In genomic region chr11:12071574-12071973, GRCh38 we compare ENCODE assay signal across 21 cellular contexts. TPM values are rescaled to one million over a fixed set of nuclear protein-coding genes. Genes with fewer than 3 reads are reported as not detected.
DNase-seq lines count a peak whose midpoint lies in the region; ATAC-seq and TF ChIP-seq lines count a peak whose summit lies in the region.
"Had no signal": no experiment of that assay in that cellular context is flagged by ENCODE, and none has a peak within 500 bp of the region (broad histone marks: within the 10 kb centered on the region; RNA-seq: fewer than 3 reads in every experiment).

No MANE protein-coding gene starts in this region.

- H4K91ac ChIP-seq in trophoblast cell (ENCODE audit: low read depth, low read length), result no peak overlapping the region

- H3K18ac ChIP-seq in trophoblast cell (ENCODE audit: low read length), result no peak overlapping the region

- DNase-seq in DMS53 (lab: John Stamatoyannopoulos, UW), result peak; percentile 37
- DNase-seq in DMS53 treated with DMSO at 0.1 percent for 48 hours (lab: John Stamatoyannopoulos, UW; ENCODE audit: unreplicated experiment), result no peak
- no peak for DNase-seq in hepatocyte (ENCODE audit: low spot score)
- DNase-seq in trophoblast cell, result peak; percentile 41 to 84
- DNase-seq in left ventricle myocardium superior, result no peak
- DNase-seq in HPDE6-E6E7 (ENCODE audit: extremely low spot score), result no peak
- DNase-seq: CD8-positive, alpha-beta memory T cell; DMS79; H7; KBM-7; NCI-H1092 treated with DMSO at 0.1 percent for 48 hours; NCI-H146; NCI-H2029 treated with DMSO at 0.1 percent for 48 hours; NCI-H226; NCI-H524; NCI-H774; NK-92 treated with Interleukin-12 subunit alpha and Interleukin-12 subunit beta, amount 100 ng/mL, for 24 hours had no signal

- ATAC-seq in HG03135 (IDR thresholded peaks at IDR 0.05; ENCODE audit: unreplicated experiment) (no peak), HG02798 (IDR thresholded peaks at IDR 0.05; ENCODE audit: poor library complexity, unreplicated experiment) (no peak), left ventricle myocardium superior (no peak)
- ATAC-seq: Right ventricle myocardium inferior had no signal

- TF ChIP-seq CTCF in hepatocyte (IDR thresholded peaks at IDR 0.05; ENCODE audit: poor library complexity), result no peak

- H3K79me1 ChIP-seq in trophoblast cell (ENCODE audit: low read length), result peaks cover 5% of the 10 kb centered on the region

- H2BK5ac ChIP-seq in trophoblast cell (ENCODE audit: low read depth, low read length, poor library complexity), result no peak overlapping the region

- H2BK12ac ChIP-seq in trophoblast cell (ENCODE audit: low read length), result no peak overlapping the region

- no peaks in the 10 kb centered on the region for H3K9me3 ChIP-seq in hepatocyte (ENCODE audit: low read depth)
- no peaks in the 10 kb centered on the region for H3K9me3 ChIP-seq in trophoblast cell (ENCODE audit: insufficient read depth, low read depth, low read length)

- no peak overlapping the region for H3K9ac ChIP-seq in trophoblast cell (ENCODE audit: low read length)

- no peak overlapping the region for H3K23ac ChIP-seq in trophoblast cell (ENCODE audit: low read length)

- no peak overlapping the region for H2BK120ac ChIP-seq in trophoblast cell (ENCODE audit: insufficient read depth, low read length, poor library complexity)

- H3K4me3 ChIP-seq in hepatocyte (no peak overlapping the region), trophoblast cell (ENCODE audit: low read depth, low read length) (no peak overlapping the region)

- H3K27ac ChIP-seq in hepatocyte (peak overlapping the region; percentile 28), trophoblast cell (ENCODE audit: low read depth, low read length) (no peak overlapping the region)
- H3K27ac ChIP-seq: 22Rv1 had no signal

- H3K14ac ChIP-seq in trophoblast cell (ENCODE audit: low read length), result no peak overlapping the region

- intact Hi-C loops in left ventricle myocardium superior (cut with micrococcal nuclease), result no loop called here

- H3K79me2 ChIP-seq in hepatocyte, result no peaks in the 10 kb centered on the region
- no peaks in the 10 kb centered on the region for H3K79me2 ChIP-seq in trophoblast cell (ENCODE audit: control insufficient read depth, insufficient read depth, low read length, poor library complexity)

- H3K27me3 ChIP-seq in hepatocyte (no peaks in the 10 kb centered on the region), trophoblast cell (ENCODE audit: insufficient read depth, low read length) (no peaks in the 10 kb centered on the region)

- no peak overlapping the region for H4K8ac ChIP-seq in trophoblast cell (ENCODE audit: low read depth, low read length)

- H3K4me2 ChIP-seq in hepatocyte (no peak overlapping the region), trophoblast cell (ENCODE audit: low read length) (no peak overlapping the region)

- no peaks in the 10 kb centered on the region for H4K20me1 ChIP-seq in hepatocyte (ENCODE audit: insufficient read depth, poor library complexity, severe bottlenecking)

- peaks cover 17% of the 10 kb centered on the region for H3K4me1 ChIP-seq in hepatocyte (ENCODE audit: insufficient read depth)
- H3K4me1 ChIP-seq in trophoblast cell (ENCODE audit: control insufficient read depth in 1 of 2, insufficient read depth in 2 of 2, low read length in 2 of 2), result peaks cover 10 to 13% of the 10 kb centered on the region in 2 experiments

- H3K4ac ChIP-seq in trophoblast cell (ENCODE audit: low read depth, low read length), result no peak overlapping the region

- H3K36me3 ChIP-seq in hepatocyte (replicated peaks; ENCODE audit: insufficient read depth, low read depth) (no peaks in the 10 kb centered on the region), trophoblast cell (ENCODE audit: control insufficient read depth in 1 of 2, insufficient read depth in 2 of 2, low read length in 2 of 2) (no peaks in the 10 kb centered on the region)

- WGBS in hepatocyte (ENCODE audit: low lambda C conversion rate, missing lambda C conversion rate), result 61% methylated on average over 3 of the region's 3 CpGs
- no CpG with 5 or more reads among the region's 3 CpGs for WGBS in trophoblast cell (ENCODE audit: extremely low coverage, insufficient coverage, insufficient read length)

- no peaks in the 10 kb centered on the region for H3K9me2 ChIP-seq in hepatocyte (replicated peaks; ENCODE audit: insufficient read depth)

- H2AFZ ChIP-seq in hepatocyte (no peak overlapping the region), trophoblast cell (ENCODE audit: insufficient read depth, low read length, poor library complexity) (no peak overlapping the region)

- H2AK5ac ChIP-seq in trophoblast cell (ENCODE audit: low read length), result no peak overlapping the region

- H4K12ac ChIP-seq in trophoblast cell (ENCODE audit: low read depth, low read length), result no peak overlapping the region

RNA-seq across cellular contexts. Expression of gene MICAL2, which starts 38.8 kb away (rescaled TPM):
- 55.6 and 56.0 TPM in 2 replicates for total RNA-seq in hepatocyte
- 36.8 and 55.8 TPM in 2 replicates for polyA plus RNA-seq in hepatocyte
- 24.5 and 30.8 TPM in 2 replicates for polyA plus RNA-seq in trophoblast cell (2013)
- total RNA-seq in left ventricle myocardium superior, result 57.1 TPM

Comparison
In these comparisons a context has a peak if more than half of its experiments do, and no peak if none do; other contexts are left out.
1. DNase-seq: peak in DMS53 (single experiment) and trophoblast cell (2 of 2); none in DMS53 treated with DMSO at 0.1 percent for 48 hours (single experiment), hepatocyte (single experiment), left ventricle myocardium superior (single experiment) and HPDE6-E6E7 (single experiment).